ENCODE assay signal across 8 cellular contexts in genomic region chr12:120301962-120302815, GRCh38. TPM values are rescaled to one million over a fixed set of nuclear protein-coding genes. Genes with fewer than 3 reads are reported as not detected.
DNase-seq lines count a peak whose midpoint lies in the region; ATAC-seq and TF ChIP-seq lines count a peak whose summit lies in the region.

Gene SIRT4, plus strand, starts transcription at chr12:120302321. Its CDS starts 1,241 bp downstream, at chr12:120303562.

- H3K4me1 Mint-ChIP-seq in activated T-helper 1 cell treated with anti-CD3 and anti-CD28 coated beads, Interleukin-12 subunit alpha, Interleukin-12 subunit beta, Interleukin-2, Interleukin-4 antibody, amounts not matched to agents 30 ng/mL and 10 ng/mL and 1 ng/mL, durations not matched to agents 14 hours and 24 hours and 36 hours (ENCODE audit: low read depth), result peaks cover 6% of the 10 kb centered on the region
- H3K4me1 Mint-ChIP-seq in natural killer cell treated with Interleukin-12 subunit alpha and Interleukin-12 subunit beta and Interleukin-15 and Interleukin-18, amount 100 ng/mL, for 72 hours (ENCODE audit: low read depth in 2 of 2), result peaks cover 6 to 10% of the 10 kb centered on the region in 2 donors

- no peaks in the 10 kb centered on the region for H3K27me3 ChIP-seq in DND-41 (ENCODE audit: insufficient read depth, low read length, poor library complexity)
- H3K27me3 ChIP-seq in Peyer's patch, result no peaks in the 10 kb centered on the region

- no peaks in the 10 kb centered on the region for H3K9me3 Mint-ChIP-seq in activated T-helper 1 cell treated with anti-CD3 and anti-CD28 coated beads, Interleukin-12 subunit alpha, Interleukin-12 subunit beta, Interleukin-2, Interleukin-4 antibody, amounts not matched to agents 30 ng/mL and 10 ng/mL and 1 ng/mL, durations not matched to agents 14 hours and 24 hours and 36 hours
- no peaks in the 10 kb centered on the region for H3K9me3 Mint-ChIP-seq in natural killer cell treated with Interleukin-12 subunit alpha and Interleukin-12 subunit beta and Interleukin-15 and Interleukin-18, amount 100 ng/mL, for 72 hours

- peaks cover 5% of the 10 kb centered on the region for H3K27me3 Mint-ChIP-seq in activated T-helper 1 cell treated with anti-CD3 and anti-CD28 coated beads, Interleukin-12 subunit alpha, Interleukin-12 subunit beta, Interleukin-2, Interleukin-4 antibody, amounts not matched to agents 30 ng/mL and 10 ng/mL and 1 ng/mL, durations not matched to agents 14 hours and 24 hours and 36 hours (ENCODE audit: insufficient read depth)
- H3K27me3 Mint-ChIP-seq in natural killer cell treated with Interleukin-12 subunit alpha and Interleukin-12 subunit beta and Interleukin-15 and Interleukin-18, amount 100 ng/mL, for 72 hours, result no peaks in the 10 kb centered on the region

- H3K4me2 ChIP-seq in DND-41 (ENCODE audit: insufficient read depth, low read length), result peak within 1 kb of the TSS; percentile 74

- peak within 1 kb of the TSS; percentile 68 for H3K27ac ChIP-seq in DND-41 (ENCODE audit: low read length)
- peak within 1 kb of the TSS; percentile 34 for H3K27ac ChIP-seq in KOPT-K1 (ENCODE audit: low read depth, low read length, poor library complexity, severe bottlenecking)
- peak within 1 kb of the TSS in 3 of 4 donors; percentile 53 to 74 (median 69) for H3K27ac ChIP-seq in Peyer's patch

- peak; percentile 99 for ATAC-seq in DND-41 (ENCODE audit: insufficient read depth, low read depth)
- ATAC-seq in GM21786 (IDR thresholded peaks at IDR 0.05; ENCODE audit: unreplicated experiment), result peak; percentile 98
- ATAC-seq in natural killer cell treated with Interleukin-12 subunit alpha and Interleukin-12 subunit beta and Interleukin-15 and Interleukin-18, amount 100 ng/mL, for 72 hours, result peak; percentile 99 to 100
- ATAC-seq in stimulated activated naive CD8-positive, alpha-beta T cell treated with anti-CD3 and anti-CD28 coated beads, Interleukin-15, Interleukin-2, amounts not matched to agents 100 U/mL and 50 U/mL, for 24 hours, result peak; percentile 100

- TF ChIP-seq CTCF in DND-41 (IDR thresholded peaks at IDR 0.05; ENCODE audit: borderline replicate concordance, extremely low read depth, low read length, poor library complexity, severe bottlenecking), result peak; percentile 92
- peak; percentile 48 to 87 (median 72) for TF ChIP-seq CTCF in Peyer's patch (IDR thresholded peaks at IDR 0.05)

- intact Hi-C loops in activated T-helper 1 cell treated with anti-CD3 and anti-CD28 coated beads, Interleukin-12 subunit alpha, Interleukin-12 subunit beta, Interleukin-2, Interleukin-4 antibody, amounts not matched to agents 30 ng/mL and 10 ng/mL and 1 ng/mL, durations not matched to agents 14 hours and 24 hours and 36 hours (cut with micrococcal nuclease), result loop anchor here (1.0 to 2.0 kb wide), 5 partner anchors 9 to 715 kb away; partner anchors contain the start of genes C12orf43, COQ5 and RNU4-1

- peak within 1 kb of the TSS; percentile 96 for H3K4me3 Mint-ChIP-seq in activated T-helper 1 cell treated with anti-CD3 and anti-CD28 coated beads, Interleukin-12 subunit alpha, Interleukin-12 subunit beta, Interleukin-2, Interleukin-4 antibody, amounts not matched to agents 30 ng/mL and 10 ng/mL and 1 ng/mL, durations not matched to agents 14 hours and 24 hours and 36 hours
- peak within 1 kb of the TSS; percentile 96 for H3K4me3 Mint-ChIP-seq in natural killer cell treated with Interleukin-12 subunit alpha and Interleukin-12 subunit beta and Interleukin-15 and Interleukin-18, amount 100 ng/mL, for 72 hours

- no peaks in the 10 kb centered on the region for H3K36me3 ChIP-seq in DND-41 (ENCODE audit: insufficient read depth, low read length)
- no peaks in the 10 kb centered on the region for H3K36me3 ChIP-seq in KOPT-K1 (ENCODE audit: insufficient read depth, low read length)
- H3K36me3 ChIP-seq in Peyer's patch, result no peaks in the 10 kb centered on the region

- peaks cover 13% of the 10 kb centered on the region for H3K4me1 ChIP-seq in DND-41 (ENCODE audit: insufficient read depth, low read length)
- H3K4me1 ChIP-seq in Peyer's patch, result peaks cover 0 to 7% (median 0%) of the 10 kb centered on the region in 4 donors

- 0 out of 2 replicates have a peak, but pooled peaks cover 2% of the 10 kb centered on the region for H3K79me2 ChIP-seq in DND-41 (ENCODE audit: insufficient read depth, low read length)

- H2AFZ ChIP-seq in DND-41 (ENCODE audit: low read depth, low read length), result peak within 1 kb of the TSS; percentile 86

- H3K9me3 ChIP-seq in DND-41 (ENCODE audit: insufficient read depth, low read length, severe bottlenecking) (no peaks in the 10 kb centered on the region), KOPT-K1 (ENCODE audit: insufficient read depth, low read length, poor library complexity, severe bottlenecking) (no peaks in the 10 kb centered on the region), Peyer's patch (no peaks in the 10 kb centered on the region)

- H3K4me3 ChIP-seq in DND-41 (ENCODE audit: low read depth in 1 of 2, low read length in 2 of 2) (peak within 1 kb of the TSS; percentile 28 to 63; a peak in 3 of 4 replicates), Peyer's patch (peak within 1 kb of the TSS; percentile 50 to 72 (median 64))

- H4K20me1 ChIP-seq in DND-41 (ENCODE audit: insufficient read depth, low read length), result no peaks in the 10 kb centered on the region

- peak in 1 of 2 donors; percentile 22 for TF ChIP-seq POLR2A in Peyer's patch (IDR thresholded peaks at IDR 0.05)

- DNase-seq in DND-41 (peak; percentile 89), Peyer's patch (peak; percentile 84 to 97 (median 97)), fibroblast of peridontal ligament (ENCODE audit: extremely low read depth) (peak; percentile 96)
- DNase-seq in activated T-helper 1 cell treated with anti-CD3 and anti-CD28 coated beads, Interleukin-12 subunit alpha, Interleukin-12 subunit beta, Interleukin-2, Interleukin-4 antibody, amounts not matched to agents 30 ng/mL and 10 ng/mL and 1 ng/mL, durations not matched to agents 14 hours and 24 hours and 36 hours (ENCODE audit: low spot score), result peak; percentile 85
- DNase-seq in natural killer cell treated with Interleukin-12 subunit alpha and Interleukin-12 subunit beta and Interleukin-15 and Interleukin-18, amount 100 ng/mL, for 72 hours (ENCODE audit: low spot score), result peak; percentile 91
- DNase-seq in stimulated activated naive CD8-positive, alpha-beta T cell treated with anti-CD3 and anti-CD28 coated beads, Interleukin-15, Interleukin-2, amounts not matched to agents 100 U/mL and 50 U/mL, for 24 hours, result peak; percentile 89

- peak within 1 kb of the TSS; percentile 55 for H3K9ac ChIP-seq in DND-41 (ENCODE audit: low read depth, low read length)

- H3K36me3 Mint-ChIP-seq in activated T-helper 1 cell treated with anti-CD3 and anti-CD28 coated beads, Interleukin-12 subunit alpha, Interleukin-12 subunit beta, Interleukin-2, Interleukin-4 antibody, amounts not matched to agents 30 ng/mL and 10 ng/mL and 1 ng/mL, durations not matched to agents 14 hours and 24 hours and 36 hours (ENCODE audit: low read depth), result no peaks in the 10 kb centered on the region
- H3K36me3 Mint-ChIP-seq in natural killer cell treated with Interleukin-12 subunit alpha and Interleukin-12 subunit beta and Interleukin-15 and Interleukin-18, amount 100 ng/mL, for 72 hours, result no peaks in the 10 kb centered on the region

- H3K27ac Mint-ChIP-seq in activated T-helper 1 cell treated with anti-CD3 and anti-CD28 coated beads, Interleukin-12 subunit alpha, Interleukin-12 subunit beta, Interleukin-2, Interleukin-4 antibody, amounts not matched to agents 30 ng/mL and 10 ng/mL and 1 ng/mL, durations not matched to agents 14 hours and 24 hours and 36 hours, result peak within 1 kb of the TSS; percentile 86
- peak within 1 kb of the TSS; percentile 57 to 85 for H3K27ac Mint-ChIP-seq in natural killer cell treated with Interleukin-12 subunit alpha and Interleukin-12 subunit beta and Interleukin-15 and Interleukin-18, amount 100 ng/mL, for 72 hours

RNA-seq across cellular contexts. Expression of gene SIRT4, which starts in this region (rescaled TPM):
- total RNA-seq in Peyer's patch, result 1 to 10 TPM; 3.2 to 6.3 (median 4.2) TPM
- 1.0 and 1.7 TPM in 2 replicates for total RNA-seq in activated T-helper 1 cell treated with anti-CD3 and anti-CD28 coated beads, Interleukin-12 subunit alpha, Interleukin-12 subunit beta, Interleukin-2, Interleukin-4 antibody, amounts not matched to agents 30 ng/mL and 10 ng/mL and 1 ng/mL, durations not matched to agents 14 hours and 24 hours and 36 hours
- total RNA-seq in natural killer cell treated with Interleukin-12 subunit alpha and Interleukin-12 subunit beta and Interleukin-15 and Interleukin-18, amount 100 ng/mL, for 72 hours, result 1 to 10 TPM; 2.4 to 2.6 TPM

Comparison
In these comparisons a context has a peak if more than half of its experiments do, and no peak if none do; other contexts are left out.
1. Peak in every context shown above with its lines: DNase-seq, ATAC-seq, H3K4me3 ChIP-seq and H3K27ac ChIP-seq.